Comparison of ENCODE assay signal across 16 cellular contexts in genomic region chr7:130879191-130879590, GRCh38.
A peak's percentile ranks its signal among the peaks of the same experiment; 100 is the strongest.
DNase-seq lines count a peak whose midpoint lies in the region; ATAC-seq and TF ChIP-seq lines count a peak whose summit lies in the region.
"Had no signal": no experiment of that assay in that cellular context is flagged by ENCODE, and none has a peak within 500 bp of the region (broad histone marks: within the 10 kb centered on the region; RNA-seq: fewer than 3 reads in every experiment).

No MANE protein-coding gene starts in this region.

- H3K9me3 Mint-ChIP-seq in activated naive CD4-positive, alpha-beta T cell treated with anti-CD3 and anti-CD28 coated beads, Interleukin-2, amount 50 U/mL, for 72 hours: no peaks in the 10 kb centered on the region
- H3K9me3 Mint-ChIP-seq: endodermal cell had no signal

- peaks cover 34 to 71% of the 10 kb centered on the region in 2 donors for H3K36me3 Mint-ChIP-seq in activated naive CD4-positive, alpha-beta T cell treated with anti-CD3 and anti-CD28 coated beads, Interleukin-2, amount 50 U/mL, for 72 hours

- in situ Hi-C loops in KBM-7 (cut with MboI; ENCODE audit: low pct_unique_long_range_greater_than_20kb, low sequenced_read_pairs): no loop called here

- TF ChIP-seq CTCF in suprapubic skin (IDR thresholded peaks at IDR 0.05): no peak
- no peak for TF ChIP-seq CTCF in right atrium auricular region (IDR thresholded peaks at IDR 0.05)

- H3K4me3 ChIP-seq in suprapubic skin (no peak overlapping the region), right atrium auricular region (no peak overlapping the region)
- H3K4me3 ChIP-seq: BLaER1, pancreas, upper lobe of right lung had no signal

- H3K9me3 ChIP-seq in suprapubic skin: no peaks in the 10 kb centered on the region
- no peaks in the 10 kb centered on the region for H3K9me3 ChIP-seq in right atrium auricular region
- H3K9me3 ChIP-seq: BLaER1, pancreas, upper lobe of right lung had no signal

- H3K27ac ChIP-seq in caudate nucleus (ENCODE audit: low read depth, low read length): peak overlapping the region; percentile 28
- H3K27ac ChIP-seq in suprapubic skin: peak overlapping the region; percentile 0
- H3K27ac ChIP-seq in right atrium auricular region: peak overlapping the region in 1 of 2 donors; percentile 22
- H3K27ac ChIP-seq: BLaER1, pancreas, upper lobe of right lung had no signal

- no peak for TF ChIP-seq EP300 in suprapubic skin (IDR thresholded peaks at IDR 0.05)

- H3K4me1 ChIP-seq in suprapubic skin (peaks cover 37% of the 10 kb centered on the region), right atrium auricular region (peaks cover 0 to 45% of the 10 kb centered on the region in 2 donors)

- H3K27me3 ChIP-seq in suprapubic skin: no peaks in the 10 kb centered on the region
- no peaks in the 10 kb centered on the region for H3K27me3 ChIP-seq in right atrium auricular region
- H3K27me3 ChIP-seq: BLaER1, pancreas, upper lobe of right lung had no signal

- TF ChIP-seq POLR2A in suprapubic skin (IDR thresholded peaks at IDR 0.05): no peak

- H3K36me3 ChIP-seq in suprapubic skin: peaks cover 58% of the 10 kb centered on the region
- H3K36me3 ChIP-seq in right atrium auricular region: peaks cover 66% of the 10 kb centered on the region

- ATAC-seq in activated naive CD4-positive, alpha-beta T cell treated with anti-CD3 and anti-CD28 coated beads, Interleukin-2, amount 50 U/mL, for 72 hours: no peak
- ATAC-seq in GM21526 (IDR thresholded peaks at IDR 0.05; ENCODE audit: low FRiP score, unreplicated experiment): no peak
- ATAC-seq: pancreas, upper lobe of right lung had no signal

- 89% methylated on average over 2 of the region's 2 CpGs for WGBS in suprapubic skin

- H3K27ac Mint-ChIP-seq in activated naive CD4-positive, alpha-beta T cell treated with anti-CD3 and anti-CD28 coated beads, Interleukin-2, amount 50 U/mL, for 72 hours: peak overlapping the region; percentile 26 to 79
- H3K27ac Mint-ChIP-seq: endodermal cell had no signal

- no peak for DNase-seq in activated naive CD4-positive, alpha-beta T cell treated with anti-CD3 and anti-CD28 coated beads, Interleukin-2, amount 50 U/mL, for 72 hours (ENCODE audit: low spot score in 2 of 2)
- DNase-seq in activated naive CD4-positive, alpha-beta T cell treated with Interleukin-2 at 50 U/mL for 16 hours: no peak
- DNase-seq in NCI-H69 (lab: John Stamatoyannopoulos, UW) (peak; percentile 9), caudate nucleus (lab: John Stamatoyannopoulos, UW) (no peak), suprapubic skin (ENCODE audit: low spot score in 2 of 2) (no peak), right atrium auricular region (ENCODE audit: low spot score) (no peak), KBM-7 (no peak)
- DNase-seq: DND-41; endodermal cell; islet precursor cell; NCI-H2107; pancreas; stimulated activated CD4-positive, alpha-beta T cell treated with anti-CD3 and anti-CD28 coated beads, Interleukin-15, amount 100 ng/mL, for 24 hours; upper lobe of right lung had no signal
